Comparison of ENCODE assay signal across 9 cellular contexts in the genomic region with DNA sequence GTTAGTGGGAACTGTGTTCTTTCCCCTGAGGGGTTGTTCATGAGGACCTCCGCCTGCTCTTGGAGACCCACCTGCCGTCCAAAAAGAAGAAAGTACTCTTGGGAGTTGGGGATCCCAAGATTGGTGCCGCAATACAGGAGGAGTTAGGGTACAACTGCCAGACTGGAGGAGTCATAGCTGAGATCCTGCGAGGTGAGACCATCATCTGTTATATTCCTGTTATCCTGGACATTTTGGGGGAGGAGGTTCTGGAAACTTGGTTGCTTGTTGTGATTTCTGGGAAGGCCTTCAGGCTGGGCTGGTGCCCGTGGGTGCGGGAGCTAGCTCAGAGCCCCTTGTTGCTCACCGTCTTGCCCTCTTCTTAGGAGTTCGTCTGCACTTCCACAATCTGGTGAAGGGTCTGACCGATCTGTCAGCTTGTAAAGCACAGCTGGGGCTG. TPM values are rescaled to one million over a fixed set of nuclear protein-coding genes. Genes with fewer than 3 reads are reported as not detected.
DNase-seq lines count a peak whose midpoint lies in the region; ATAC-seq, FAIRE-seq and TF ChIP-seq lines count a peak whose summit lies in the region.
"Had no signal": no experiment of that assay in that cellular context is flagged by ENCODE, and none has a peak within 500 bp of the region (broad histone marks: within the 10 kb centered on the region; RNA-seq: fewer than 3 reads in every experiment).

No MANE protein-coding gene starts in this region.

- no peak for ATAC-seq in HG03039 (IDR thresholded peaks at IDR 0.05; ENCODE audit: unreplicated experiment)

- H3K27me3 ChIP-seq in endocrine pancreas (ENCODE audit: control insufficient read depth, insufficient read depth, low read length): no peaks in the 10 kb centered on the region

- H3K9me3 ChIP-seq in OCI-LY7 (ENCODE audit: low read length) (no peaks in the 10 kb centered on the region), endocrine pancreas (ENCODE audit: control insufficient read depth, low read length) (no peaks in the 10 kb centered on the region)
- H3K9me3 ChIP-seq: thoracic aorta had no signal

- peaks cover 27% of the 10 kb centered on the region for H3K4me1 ChIP-seq in OCI-LY7 (ENCODE audit: insufficient read depth, low read length, poor library complexity, severe bottlenecking)
- H3K4me1 ChIP-seq in endocrine pancreas (ENCODE audit: control insufficient read depth, insufficient read depth, low read length): no peaks in the 10 kb centered on the region

- FAIRE-seq in GM12892 (lab: Jason Lieb, UNC): no peak
- FAIRE-seq: RCC 7860 had no signal

- peaks cover 34% of the 10 kb centered on the region for H3K36me3 Mint-ChIP-seq in osteocyte (ENCODE audit: unreplicated experiment)

- peak overlapping the region; percentile 93 for H3K4me3 ChIP-seq in OCI-LY7 (ENCODE audit: low read depth, low read length, poor library complexity, severe bottlenecking)
- H3K4me3 ChIP-seq in endocrine pancreas (ENCODE audit: control insufficient read depth, insufficient read depth, low read length): no peak overlapping the region

- no peaks in the 10 kb centered on the region for H3K27me3 Mint-ChIP-seq in osteocyte (ENCODE audit: unreplicated experiment)

- H3K27ac ChIP-seq in OCI-LY7 (ENCODE audit: low read depth, low read length, poor library complexity, severe bottlenecking): peak overlapping the region; percentile 88
- H3K27ac ChIP-seq: thoracic aorta had no signal

- H3K9me3 Mint-ChIP-seq in osteocyte (ENCODE audit: unreplicated experiment): no peaks in the 10 kb centered on the region

- peak overlapping the region; percentile 15 for H3K9ac ChIP-seq in endocrine pancreas (ENCODE audit: control insufficient read depth, insufficient read depth, low read length)

- CTCF ChIA-PET in OCI-LY7 (lab: Charles Lee; ENCODE audit: unreplicated experiment): no interaction called here

- H3K36me3 ChIP-seq in OCI-LY7 (ENCODE audit: insufficient read depth, low read length) (peaks cover 68% of the 10 kb centered on the region), endocrine pancreas (ENCODE audit: control insufficient read depth, insufficient read depth, low read length) (peaks cover 6% of the 10 kb centered on the region)

- peaks cover 21% of the 10 kb centered on the region for H3K4me1 Mint-ChIP-seq in osteocyte (ENCODE audit: unreplicated experiment)

- H3K27ac Mint-ChIP-seq in osteocyte (ENCODE audit: unreplicated experiment): peak overlapping the region; percentile 14

- TF ChIP-seq CTCF in OCI-LY7 (conservative IDR thresholded peaks at IDR 0.05; ENCODE audit: low read length) (no peak), osteocyte (IDR thresholded peaks at IDR 0.05) (no peak)

- no peak overlapping the region for H2AFZ ChIP-seq in OCI-LY7 (ENCODE audit: low read length)

- H3K79me2 ChIP-seq in OCI-LY7 (ENCODE audit: insufficient read depth, low read depth, low read length): peaks cover 45% of the 10 kb centered on the region

- intact Hi-C loops in OCI-LY7 (cut with micrococcal nuclease; ENCODE audit: unreplicated experiment): loop anchor here (5.0 to 10.0 kb wide), 3 partner anchors 550 to 1812 kb away; a partner anchor contains a TSS

- BruUV-seq in OCI-LY7 (replicated peaks; lab: Mats Ljungman, UMichigan): no TSS peak

- peak overlapping the region; percentile 98 for H3K4me2 ChIP-seq in OCI-LY7 (ENCODE audit: low read length)

- DNase-seq in GM12892 (ENCODE audit: insufficient read length) (no peak), OCI-LY7 (ENCODE audit: low spot score) (no peak), osteocyte (ENCODE audit: extremely low spot score, unreplicated experiment) (no peak), EL (no peak), cerebellar cortex (ENCODE audit: low spot score) (no peak)

- H3K9me2 ChIP-seq in OCI-LY7 (ENCODE audit: insufficient read depth, low read length): no peaks in the 10 kb centered on the region

- POLR2A ChIA-PET in OCI-LY7 (lab: Charles Lee): interaction anchor here (2.8 kb wide), 1 partner anchor 9 kb away, joined by 19 read pairs; a partner anchor contains a TSS

- peaks cover 42% of the 10 kb centered on the region for H4K20me1 ChIP-seq in OCI-LY7 (ENCODE audit: insufficient read depth, low read length)

- 0 out of 2 replicates have a peak, but pooled peaks have one; percentile 7 for TF ChIP-seq POLR2A in GM12892 (IDR thresholded peaks at IDR 0.05; ENCODE audit: low read depth, low read length)

- peak overlapping the region; percentile 91 for H3K4me3 Mint-ChIP-seq in osteocyte (ENCODE audit: unreplicated experiment)

RNA-seq across cellular contexts. Expression of a gene that starts 2.0 kb away (rescaled TPM):
- polyA plus RNA-seq in GM12892 (2012; ENCODE audit: missing spikeins): 386 TPM
- total RNA-seq in OCI-LY7 (2014; rRNA removed; shearing (Covaris generic)): 580 and 640 TPM in 2 replicates
- 464 and 544 TPM in 2 replicates for total RNA-seq in OCI-LY7 (2022)
- total RNA-seq in osteocyte: 141 and 142 TPM in 2 replicates

RNA-seq across cellular contexts. Expression of a gene that starts 9.6 kb away (rescaled TPM):
- polyA plus RNA-seq in GM12892 (2012; ENCODE audit: missing spikeins): 95.7 TPM
- 154 and 162 TPM in 2 replicates for total RNA-seq in OCI-LY7 (2014; rRNA removed; shearing (Covaris generic))
- total RNA-seq in OCI-LY7 (2022) (123 and 142 TPM in 2 replicates), osteocyte (78.1 and 86.6 TPM in 2 replicates)

RNA-seq across cellular contexts. Expression of a gene that starts 38.2 kb away (rescaled TPM):
- polyA plus RNA-seq in GM12892 (2012; ENCODE audit: missing spikeins): not detected
- total RNA-seq in OCI-LY7 (2014; rRNA removed; shearing (Covaris generic)): 0.41 and 1.5 TPM in 2 replicates
- total RNA-seq in OCI-LY7 (2022) (2.6 and 4.4 TPM in 2 replicates), osteocyte (9.8 and 12.8 TPM in 2 replicates)
